In the genomic region with DNA sequence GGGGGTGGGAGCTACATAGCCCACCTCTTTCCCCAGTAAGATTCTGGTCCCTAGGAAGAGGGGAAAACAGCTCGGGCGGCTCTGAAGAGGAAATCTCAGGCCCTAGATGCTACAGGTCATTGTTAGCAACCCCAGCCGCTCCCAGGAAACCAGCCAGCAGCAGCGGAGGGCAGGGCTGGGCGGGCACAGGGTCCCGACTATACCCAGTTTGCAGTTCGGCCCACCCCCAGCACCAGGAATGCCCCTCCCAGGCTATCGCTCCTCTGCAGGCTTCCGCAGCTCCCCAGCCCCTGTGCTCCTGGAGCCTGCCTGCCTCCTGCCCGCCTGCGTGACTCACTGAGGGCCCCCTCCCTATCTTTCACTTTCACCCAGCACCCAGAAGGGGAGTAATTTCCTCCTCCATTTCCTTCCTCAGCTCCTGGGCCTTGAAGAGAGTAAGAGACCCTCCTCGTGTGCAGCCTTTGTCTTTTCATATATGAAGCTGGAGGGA, we compare ENCODE assay signal across 8 cellular contexts. TPM values are rescaled to one million over a fixed set of nuclear protein-coding genes. Genes with fewer than 3 reads are reported as not detected.
DNase-seq lines count a peak whose midpoint lies in the region; ATAC-seq and TF ChIP-seq lines count a peak whose summit lies in the region.

No MANE protein-coding gene starts in this region.

- BruUV-seq in PC-9 (replicated peaks; lab: Mats Ljungman, UMichigan), result TSS peak; percentile 58

- CTCF ChIA-PET in PC-9 (lab: Charles Lee), result interaction anchor here (0.5 to 1.7 kb wide), 7 partner anchors 12 to 54 kb away, joined by 3 to 9 read pairs (median 4); no protein-coding TSS in a partner anchor

- no peak for TF ChIP-seq CTCF in PC-9 (conservative IDR thresholded peaks at IDR 0.05)
- TF ChIP-seq CTCF in gastroesophageal sphincter (IDR thresholded peaks at IDR 0.05), result no peak
- TF ChIP-seq CTCF in osteoblast (IDR thresholded peaks at IDR 0.05; ENCODE audit: extremely low read depth, low read depth, low read length), result no peak
- TF ChIP-seq CTCF in uterus (IDR thresholded peaks at IDR 0.05), result peak in 1 of 4 experiments; percentile 25

- peaks cover 88% of the 10 kb centered on the region for H3K79me2 ChIP-seq in PC-9 (ENCODE audit: low read depth)
- H3K79me2 ChIP-seq in osteoblast (ENCODE audit: insufficient read depth, low read length), result peaks cover 99% of the 10 kb centered on the region

- no peak for TF ChIP-seq EP300 in gastroesophageal sphincter (IDR thresholded peaks at IDR 0.05)

- DNase-seq in 8988T (peak; percentile 71), PC-9 (peak; percentile 84 to 93), osteoblast (ENCODE audit: insufficient read length, low spot score, missing footprints) (peak; percentile 94), uterus (peak; percentile 66 to 78), NCI-H524 (lab: John Stamatoyannopoulos, UW) (no peak)
- DNase-seq in activated naive CD4-positive, alpha-beta T cell treated with Interleukin-2 at 50 U/mL for 16 hours, result peak; percentile 75

- no peaks in the 10 kb centered on the region for H3K36me3 ChIP-seq in PC-9 (ENCODE audit: low read depth)
- peaks cover 0 to 34% of the 10 kb centered on the region in 2 donors for H3K36me3 ChIP-seq in gastroesophageal sphincter
- peaks cover 31% of the 10 kb centered on the region for H3K36me3 ChIP-seq in osteoblast (ENCODE audit: insufficient read depth, low read length)
- no peaks in the 10 kb centered on the region for H3K36me3 ChIP-seq in uterus

- no peak for TF ChIP-seq POLR2A in gastroesophageal sphincter (IDR thresholded peaks at IDR 0.05)
- no peak for TF ChIP-seq POLR2A in uterus (IDR thresholded peaks at IDR 0.05)

- H3K4me2 ChIP-seq in PC-9, result peak overlapping the region; percentile 88
- peak overlapping the region; percentile 86 for H3K4me2 ChIP-seq in osteoblast (ENCODE audit: insufficient read depth, low read length)

- POLR2A ChIA-PET in PC-9 (lab: Charles Lee; ENCODE audit: unreplicated experiment), result interaction anchor here (0.5 to 1.6 kb wide), 7 partner anchors 13 to 605 kb away, joined by 3 to 15 read pairs (median 5); a partner anchor contains a TSS

- peaks cover 48% of the 10 kb centered on the region for H3F3A ChIP-seq in PC-9 (ENCODE audit: insufficient read depth, low read depth)

- H3K4me1 ChIP-seq in PC-9 (replicated peaks; ENCODE audit: insufficient read depth), result peaks cover 71% of the 10 kb centered on the region
- H3K4me1 ChIP-seq in gastroesophageal sphincter, result peaks cover 24 to 86% (median 75%) of the 10 kb centered on the region in 3 donors
- H3K4me1 ChIP-seq in osteoblast (ENCODE audit: insufficient read depth, low read length), result peaks cover 60% of the 10 kb centered on the region
- H3K4me1 ChIP-seq in uterus, result peaks cover 53 to 67% of the 10 kb centered on the region in 2 donors

- H2AFZ ChIP-seq in PC-9, result no peak overlapping the region
- no peak overlapping the region for H2AFZ ChIP-seq in osteoblast (ENCODE audit: low read length)

- H3K9me2 ChIP-seq in PC-9 (ENCODE audit: insufficient read depth), result no peaks in the 10 kb centered on the region

- ATAC-seq in GM21717 (IDR thresholded peaks at IDR 0.05; ENCODE audit: unreplicated experiment) (peak; percentile 39), gastroesophageal sphincter (peak; percentile 75)

- intact Hi-C loops in PC-9 (cut with micrococcal nuclease; ENCODE audit: unreplicated experiment), result loop anchor here (1.0 to 5.0 kb wide), 5 partner anchors 12 to 209 kb away; a partner anchor contains a TSS
- intact Hi-C loops in uterus (cut with DNase I; ENCODE audit: low total_unique reads), result no loop called here

- H3K27me3 ChIP-seq in PC-9 (ENCODE audit: insufficient read depth, low read depth) (no peaks in the 10 kb centered on the region), gastroesophageal sphincter (no peaks in the 10 kb centered on the region), osteoblast (ENCODE audit: insufficient read depth, low read length) (no peaks in the 10 kb centered on the region), uterus (no peaks in the 10 kb centered on the region)

- H4K20me1 ChIP-seq in PC-9 (ENCODE audit: insufficient read depth), result peaks cover 13% of the 10 kb centered on the region; the same call in 1 of the 2 replicates
- H4K20me1 ChIP-seq in osteoblast (ENCODE audit: insufficient read depth, low read length), result peaks cover 81% of the 10 kb centered on the region

- no peaks in the 10 kb centered on the region for H3K9me3 ChIP-seq in PC-9 (ENCODE audit: insufficient read depth, low read depth)
- no peaks in the 10 kb centered on the region for H3K9me3 ChIP-seq in gastroesophageal sphincter
- H3K9me3 ChIP-seq in osteoblast (ENCODE audit: low read depth, low read length), result no peaks in the 10 kb centered on the region
- H3K9me3 ChIP-seq in uterus, result no peaks in the 10 kb centered on the region

- H3K27ac ChIP-seq in PC-9 (peak overlapping the region; percentile 90), gastroesophageal sphincter (peak overlapping the region; percentile 68 to 100 (median 88)), osteoblast (ENCODE audit: low read depth, low read length) (peak overlapping the region; percentile 69), uterus (peak overlapping the region; percentile 89 to 92)

- WGBS in gastroesophageal sphincter (ENCODE audit: low coverage in 1 of 2), 2 donors, result 0% methylated on average over 2 to 3 of the region's 12 CpGs

- H3K4me3 ChIP-seq in PC-9, result peak overlapping the region; percentile 46; the same call in 1 of the 2 replicates
- H3K4me3 ChIP-seq in gastroesophageal sphincter, result peak overlapping the region in 1 of 2 donors; percentile 41
- peak overlapping the region; percentile 57 for H3K4me3 ChIP-seq in osteoblast (ENCODE audit: insufficient read depth, low read length)
- H3K4me3 ChIP-seq in uterus, result peak overlapping the region; percentile 2 to 38

RNA-seq across cellular contexts. Expression of a gene that starts 27.2 kb away (rescaled TPM):
- 13.6 and 16.8 TPM in 2 replicates for total RNA-seq in PC-9 (2021)
- 10 to 100 TPM; 41.7 to 95.2 (median 47.6) TPM for total RNA-seq in gastroesophageal sphincter
- 40.1 and 40.2 TPM in 2 replicates for total RNA-seq in osteoblast
- total RNA-seq in uterus, result 10 to 100 TPM; 12.6 to 58.0 (median 39.4) TPM

Comparison
In these comparisons a context has a peak if more than half of its experiments do, and no peak if none do; other contexts are left out.
1. DNase-seq: peak in 8988T (single experiment), PC-9 (2 of 2), activated naive CD4-positive, alpha-beta T cell treated with Interleukin-2 at 50 U/mL for 16 hours (single experiment), osteoblast (single experiment) and uterus (2 of 2); none in NCI-H524 (0 of 2).
2. Peak in every context shown above with its lines, with median percentiles within 50 percentile points of each other: H3K27ac ChIP-seq.